In the genomic region with DNA sequence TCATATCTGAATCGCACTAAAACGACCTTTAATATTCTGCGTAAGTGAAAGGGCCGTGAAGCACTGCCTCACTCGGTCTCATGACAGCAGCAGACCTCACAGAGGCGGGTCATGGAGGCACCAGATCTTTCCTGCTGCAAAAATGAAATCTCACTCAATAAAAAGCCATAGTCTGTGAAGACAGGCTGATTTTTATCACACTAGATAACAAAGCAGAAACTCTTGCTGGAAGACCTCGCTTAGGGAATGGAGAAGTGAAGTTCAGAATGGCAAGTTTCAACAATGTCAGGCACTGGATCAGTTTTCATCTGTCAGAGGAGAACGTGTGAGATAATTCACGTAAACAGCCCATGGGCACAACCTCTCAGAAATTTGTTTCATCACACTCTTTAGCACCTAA, we compare ENCODE assay signal across 1 cellular context.
TF ChIP-seq lines count a peak whose summit lies in the region.

No MANE protein-coding gene starts in this region.

TF ChIP-seq in SK-N-SH, 30 proteins besides CTCF, POLR2A, EP300 and RAD21 (continued from another document):
- TF ChIP-seq, protein P1, sequence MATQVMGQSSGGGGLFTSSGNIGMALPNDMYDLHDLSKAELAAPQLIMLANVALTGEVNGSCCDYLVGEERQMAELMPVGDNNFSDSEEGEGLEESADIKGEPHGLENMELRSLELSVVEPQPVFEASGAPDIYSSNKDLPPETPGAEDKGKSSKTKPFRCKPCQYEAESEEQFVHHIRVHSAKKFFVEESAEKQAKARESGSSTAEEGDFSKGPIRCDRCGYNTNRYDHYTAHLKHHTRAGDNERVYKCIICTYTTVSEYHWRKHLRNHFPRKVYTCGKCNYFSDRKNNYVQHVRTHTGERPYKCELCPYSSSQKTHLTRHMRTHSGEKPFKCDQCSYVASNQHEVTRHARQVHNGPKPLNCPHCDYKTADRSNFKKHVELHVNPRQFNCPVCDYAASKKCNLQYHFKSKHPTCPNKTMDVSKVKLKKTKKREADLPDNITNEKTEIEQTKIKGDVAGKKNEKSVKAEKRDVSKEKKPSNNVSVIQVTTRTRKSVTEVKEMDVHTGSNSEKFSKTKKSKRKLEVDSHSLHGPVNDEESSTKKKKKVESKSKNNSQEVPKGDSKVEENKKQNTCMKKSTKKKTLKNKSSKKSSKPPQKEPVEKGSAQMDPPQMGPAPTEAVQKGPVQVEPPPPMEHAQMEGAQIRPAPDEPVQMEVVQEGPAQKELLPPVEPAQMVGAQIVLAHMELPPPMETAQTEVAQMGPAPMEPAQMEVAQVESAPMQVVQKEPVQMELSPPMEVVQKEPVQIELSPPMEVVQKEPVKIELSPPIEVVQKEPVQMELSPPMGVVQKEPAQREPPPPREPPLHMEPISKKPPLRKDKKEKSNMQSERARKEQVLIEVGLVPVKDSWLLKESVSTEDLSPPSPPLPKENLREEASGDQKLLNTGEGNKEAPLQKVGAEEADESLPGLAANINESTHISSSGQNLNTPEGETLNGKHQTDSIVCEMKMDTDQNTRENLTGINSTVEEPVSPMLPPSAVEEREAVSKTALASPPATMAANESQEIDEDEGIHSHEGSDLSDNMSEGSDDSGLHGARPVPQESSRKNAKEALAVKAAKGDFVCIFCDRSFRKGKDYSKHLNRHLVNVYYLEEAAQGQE (IDR thresholded peaks at IDR 0.05; ENCODE audit: low read depth, low read length) = no peak
- TF ChIP-seq RXRA (IDR thresholded peaks at IDR 0.05; ENCODE audit: borderline replicate concordance, low read depth) (no peak), GATA2 (CRISPR knock-in tag; IDR thresholded peaks at IDR 0.05) (peak; percentile 94), RCOR1 (IDR thresholded peaks at IDR 0.05; ENCODE audit: low read length) (peak; percentile 90), YY1 (IDR thresholded peaks at IDR 0.05; ENCODE audit: low read depth) (no peak), NRF1 (IDR thresholded peaks at IDR 0.05; ENCODE audit: low read depth, low read length) (no peak), EZH2phosphoT487 (IDR thresholded peaks at IDR 0.05; ENCODE audit: borderline replicate concordance, low read depth) (no peak), CHD2 (IDR thresholded peaks at IDR 0.05; ENCODE audit: low read length, partially characterized antibody) (peak; percentile 37), FOSL2 (IDR thresholded peaks at IDR 0.05; ENCODE audit: borderline replicate concordance, low read depth) (no peak), JUND (IDR thresholded peaks at IDR 0.05) (no peak), NFIC (IDR thresholded peaks at IDR 0.05; ENCODE audit: borderline replicate concordance) (no peak), ELF1 (IDR thresholded peaks at IDR 0.05) (no peak), TEAD4 (IDR thresholded peaks at IDR 0.05; ENCODE audit: borderline replicate concordance, insufficient read depth) (no peak), MXI1 (IDR thresholded peaks at IDR 0.05; ENCODE audit: low read depth, low read length) (peak; percentile 53; the same call in 1 of the 2 replicates), SIN3A (IDR thresholded peaks at IDR 0.05; ENCODE audit: borderline replicate concordance, low read depth, low read length) (no peak), FOXJ3 (CRISPR knock-in tag; IDR thresholded peaks at IDR 0.05) (no peak), FOXM1 (IDR thresholded peaks at IDR 0.05; ENCODE audit: low read depth) (no peak), TAF1 (IDR thresholded peaks at IDR 0.05; ENCODE audit: borderline replicate concordance, low read depth, low read length) (no peak), GABPA (IDR thresholded peaks at IDR 0.05; ENCODE audit: low read depth) (no peak), SMC3 (IDR thresholded peaks at IDR 0.05; ENCODE audit: low read depth, low read length) (no peak), RFX5 (IDR thresholded peaks at IDR 0.05; ENCODE audit: low read length) (no peak)
- TF ChIP-seq, protein P2, sequence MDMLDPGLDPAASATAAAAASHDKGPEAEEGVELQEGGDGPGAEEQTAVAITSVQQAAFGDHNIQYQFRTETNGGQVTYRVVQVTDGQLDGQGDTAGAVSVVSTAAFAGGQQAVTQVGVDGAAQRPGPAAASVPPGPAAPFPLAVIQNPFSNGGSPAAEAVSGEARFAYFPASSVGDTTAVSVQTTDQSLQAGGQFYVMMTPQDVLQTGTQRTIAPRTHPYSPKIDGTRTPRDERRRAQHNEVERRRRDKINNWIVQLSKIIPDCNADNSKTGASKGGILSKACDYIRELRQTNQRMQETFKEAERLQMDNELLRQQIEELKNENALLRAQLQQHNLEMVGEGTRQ (IDR thresholded peaks at IDR 0.05; ENCODE audit: borderline replicate concordance, low read depth, low read length) = no peak
- TF ChIP-seq, protein P3, sequence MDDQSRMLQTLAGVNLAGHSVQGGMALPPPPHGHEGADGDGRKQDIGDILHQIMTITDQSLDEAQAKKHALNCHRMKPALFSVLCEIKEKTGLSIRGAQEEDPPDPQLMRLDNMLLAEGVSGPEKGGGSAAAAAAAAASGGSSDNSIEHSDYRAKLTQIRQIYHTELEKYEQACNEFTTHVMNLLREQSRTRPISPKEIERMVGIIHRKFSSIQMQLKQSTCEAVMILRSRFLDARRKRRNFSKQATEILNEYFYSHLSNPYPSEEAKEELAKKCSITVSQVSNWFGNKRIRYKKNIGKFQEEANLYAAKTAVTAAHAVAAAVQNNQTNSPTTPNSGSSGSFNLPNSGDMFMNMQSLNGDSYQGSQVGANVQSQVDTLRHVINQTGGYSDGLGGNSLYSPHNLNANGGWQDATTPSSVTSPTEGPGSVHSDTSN (IDR thresholded peaks at IDR 0.05) = no peak
- TF ChIP-seq, protein P4, sequence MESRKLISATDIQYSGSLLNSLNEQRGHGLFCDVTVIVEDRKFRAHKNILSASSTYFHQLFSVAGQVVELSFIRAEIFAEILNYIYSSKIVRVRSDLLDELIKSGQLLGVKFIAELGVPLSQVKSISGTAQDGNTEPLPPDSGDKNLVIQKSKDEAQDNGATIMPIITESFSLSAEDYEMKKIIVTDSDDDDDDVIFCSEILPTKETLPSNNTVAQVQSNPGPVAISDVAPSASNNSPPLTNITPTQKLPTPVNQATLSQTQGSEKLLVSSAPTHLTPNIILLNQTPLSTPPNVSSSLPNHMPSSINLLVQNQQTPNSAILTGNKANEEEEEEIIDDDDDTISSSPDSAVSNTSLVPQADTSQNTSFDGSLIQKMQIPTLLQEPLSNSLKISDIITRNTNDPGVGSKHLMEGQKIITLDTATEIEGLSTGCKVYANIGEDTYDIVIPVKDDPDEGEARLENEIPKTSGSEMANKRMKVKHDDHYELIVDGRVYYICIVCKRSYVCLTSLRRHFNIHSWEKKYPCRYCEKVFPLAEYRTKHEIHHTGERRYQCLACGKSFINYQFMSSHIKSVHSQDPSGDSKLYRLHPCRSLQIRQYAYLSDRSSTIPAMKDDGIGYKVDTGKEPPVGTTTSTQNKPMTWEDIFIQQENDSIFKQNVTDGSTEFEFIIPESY (IDR thresholded peaks at IDR 0.05; ENCODE audit: borderline replicate concordance, low read depth) = no peak
- TF ChIP-seq, protein P5, sequence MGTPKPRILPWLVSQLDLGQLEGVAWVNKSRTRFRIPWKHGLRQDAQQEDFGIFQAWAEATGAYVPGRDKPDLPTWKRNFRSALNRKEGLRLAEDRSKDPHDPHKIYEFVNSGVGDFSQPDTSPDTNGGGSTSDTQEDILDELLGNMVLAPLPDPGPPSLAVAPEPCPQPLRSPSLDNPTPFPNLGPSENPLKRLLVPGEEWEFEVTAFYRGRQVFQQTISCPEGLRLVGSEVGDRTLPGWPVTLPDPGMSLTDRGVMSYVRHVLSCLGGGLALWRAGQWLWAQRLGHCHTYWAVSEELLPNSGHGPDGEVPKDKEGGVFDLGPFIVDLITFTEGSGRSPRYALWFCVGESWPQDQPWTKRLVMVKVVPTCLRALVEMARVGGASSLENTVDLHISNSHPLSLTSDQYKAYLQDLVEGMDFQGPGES (IDR thresholded peaks at IDR 0.05; ENCODE audit: low read depth, low read length) = no peak
- TF ChIP-seq, protein P6, sequence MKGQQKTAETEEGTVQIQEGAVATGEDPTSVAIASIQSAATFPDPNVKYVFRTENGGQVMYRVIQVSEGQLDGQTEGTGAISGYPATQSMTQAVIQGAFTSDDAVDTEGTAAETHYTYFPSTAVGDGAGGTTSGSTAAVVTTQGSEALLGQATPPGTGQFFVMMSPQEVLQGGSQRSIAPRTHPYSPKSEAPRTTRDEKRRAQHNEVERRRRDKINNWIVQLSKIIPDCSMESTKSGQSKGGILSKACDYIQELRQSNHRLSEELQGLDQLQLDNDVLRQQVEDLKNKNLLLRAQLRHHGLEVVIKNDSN (IDR thresholded peaks at IDR 0.05; ENCODE audit: borderline replicate concordance, low read depth) = no peak
